18 cellular contexts compared by ENCODE assay signal in the genomic region with DNA sequence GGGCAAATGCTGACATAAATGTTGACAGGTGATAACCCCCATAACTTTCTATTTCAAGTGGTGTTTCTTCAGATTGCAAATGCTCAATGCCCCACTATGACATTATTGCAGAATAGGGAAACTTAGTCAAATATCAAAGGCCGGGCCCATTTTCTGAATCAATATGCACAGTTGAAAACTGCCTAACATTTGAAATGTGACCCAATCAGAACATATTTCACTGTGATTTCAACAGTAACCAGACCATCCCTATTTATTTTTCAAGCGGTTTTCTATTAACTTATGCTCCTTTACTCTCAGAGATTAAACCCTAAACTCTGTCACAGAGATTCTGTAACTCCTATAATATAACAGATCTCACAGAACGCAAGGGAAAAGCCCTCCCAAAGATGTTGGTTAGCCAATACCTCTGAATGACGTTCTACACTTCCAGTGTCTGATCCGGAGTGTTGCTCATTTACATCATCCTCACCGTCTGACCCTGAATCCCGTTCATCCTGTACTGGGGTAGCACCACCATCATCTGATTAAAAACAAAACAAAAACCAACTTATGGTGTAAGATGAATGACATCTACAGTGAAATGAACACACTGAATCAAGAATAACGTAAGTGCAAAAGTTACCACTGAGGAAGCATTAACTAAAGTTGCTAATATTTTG. TPM values are rescaled to one million over a fixed set of nuclear protein-coding genes. Genes with fewer than 3 reads are reported as not detected.
A peak's percentile ranks its signal among the peaks of the same experiment; 100 is the strongest.
DNase-seq lines count a peak whose midpoint lies in the region; ATAC-seq, FAIRE-seq and TF ChIP-seq lines count a peak whose summit lies in the region.
"Had no signal": no experiment of that assay in that cellular context is flagged by ENCODE, and none has a peak within 500 bp of the region (broad histone marks: within the 10 kb centered on the region; RNA-seq: fewer than 3 reads in every experiment).

No MANE protein-coding gene starts in this region.

- H3K4me1 ChIP-seq in A549 = peaks cover 27% of the 10 kb centered on the region
- H3K4me1 ChIP-seq in DND-41 (ENCODE audit: insufficient read depth, low read length) = peaks cover 53% of the 10 kb centered on the region
- peaks cover 31% of the 10 kb centered on the region for H3K4me1 ChIP-seq in HepG2 (ENCODE audit: insufficient read depth, low read length)
- H3K4me1 ChIP-seq: BE2C, foreskin keratinocyte had no signal

- in situ Hi-C loops in HepG2 (cut with HindIII; ENCODE audit: extremely low pct_ligation_motif_present, low pct_unique_long_range_greater_than_20kb) = no loop called here
- in situ Hi-C loops in GM13977 (cut with MboI; ENCODE audit: low pct_unique_long_range_greater_than_20kb, low sequenced_read_pairs, unreplicated experiment) = no loop called here

- H3K79me2 ChIP-seq in DND-41 (ENCODE audit: insufficient read depth, low read length) = peaks cover 81% of the 10 kb centered on the region
- H3K79me2 ChIP-seq in HepG2 (ENCODE audit: insufficient read depth, low read length) = peaks cover 67% of the 10 kb centered on the region

- H3K27me3 ChIP-seq in DND-41 (ENCODE audit: insufficient read depth, low read length, poor library complexity) (no peaks in the 10 kb centered on the region), HepG2 (ENCODE audit: control insufficient read depth in 1 of 2, insufficient read depth in 2 of 2, low read length in 2 of 2) (no peaks in the 10 kb centered on the region; a peak in 1 of 5 replicates)
- H3K27me3 ChIP-seq: BE2C, foreskin keratinocyte, pancreas had no signal

- TF ChIP-seq CTCF in A549 (IDR thresholded peaks at IDR 0.05) = no peak
- TF ChIP-seq CTCF in DND-41 (IDR thresholded peaks at IDR 0.05; ENCODE audit: borderline replicate concordance, extremely low read depth, low read length, poor library complexity, severe bottlenecking) = no peak
- no peak for TF ChIP-seq CTCF in activated CD8-positive, alpha-beta T cell treated with anti-CD3 and anti-CD28 coated beads for 36 hours (IDR thresholded peaks at IDR 0.05)
- no peak for TF ChIP-seq CTCF in HepG2 (CRISPR knock-in tag; IDR thresholded peaks at IDR 0.05)
- no peak for TF ChIP-seq CTCF in GM13977 (IDR thresholded peaks at IDR 0.05; ENCODE audit: extremely low read depth, insufficient read depth, missing control alignments)
- no peak for TF ChIP-seq CTCF in CD14-positive monocyte (IDR thresholded peaks at IDR 0.05)

- DNase-seq in A549 (ENCODE audit: low read depth in 1 of 2, low spot score in 1 of 2) (no peak), DND-41 (no peak), HepG2 (ENCODE audit: low spot score) (no peak), midbrain (lab: John Stamatoyannopoulos, UW) (no peak), GM13977 (ENCODE audit: low spot score) (no peak), CD14-positive monocyte (ENCODE audit: low spot score) (no peak), urothelium cell line (ENCODE audit: low spot score) (no peak)
- no peak for DNase-seq in activated CD8-positive, alpha-beta T cell treated with anti-CD3 and anti-CD28 coated beads for 36 hours
- DNase-seq: activated effector memory CD4-positive, alpha-beta T cell treated with anti-CD3 and anti-CD28 coated beads, Interleukin-2, amount 50 U/mL, for 16 hours; BE2C; DMS79; foreskin keratinocyte; NCI-H187; NCI-H524 treated with DMSO at 0.1 percent for 48 hours; pancreas had no signal

- H3K27me3 Mint-ChIP-seq in activated CD8-positive, alpha-beta T cell treated with anti-CD3 and anti-CD28 coated beads for 36 hours = no peaks in the 10 kb centered on the region
- H3K27me3 Mint-ChIP-seq in CD14-positive monocyte (ENCODE audit: low read depth in 3 of 3) = no peaks in the 10 kb centered on the region

- H3K27ac Mint-ChIP-seq in activated CD8-positive, alpha-beta T cell treated with anti-CD3 and anti-CD28 coated beads for 36 hours = peak overlapping the region; percentile 51
- peak overlapping the region in 2 of 7 donors; percentile 11 to 20 for H3K27ac Mint-ChIP-seq in CD14-positive monocyte

- peak overlapping the region; percentile 34 for H3K4me3 Mint-ChIP-seq in activated CD8-positive, alpha-beta T cell treated with anti-CD3 and anti-CD28 coated beads for 36 hours
- no peak overlapping the region for H3K4me3 Mint-ChIP-seq in CD14-positive monocyte

- WGBS in A549 (ENCODE audit: missing lambda C conversion rate) = 87% methylated on average over 8 of the region's 8 CpGs
- 90% methylated on average over 8 of the region's 8 CpGs for WGBS in HepG2 (ENCODE audit: low lambda C conversion rate)

- no peaks in the 10 kb centered on the region for H3K9me3 Mint-ChIP-seq in activated CD8-positive, alpha-beta T cell treated with anti-CD3 and anti-CD28 coated beads for 36 hours
- no peaks in the 10 kb centered on the region for H3K9me3 Mint-ChIP-seq in CD14-positive monocyte

- intact Hi-C loops in activated CD8-positive, alpha-beta T cell treated with anti-CD3 and anti-CD28 coated beads for 36 hours (cut with micrococcal nuclease) = no loop called here
- intact Hi-C loops in HepG2 (cut with micrococcal nuclease; ENCODE audit: unreplicated experiment) = no loop called here
- intact Hi-C loops in CD14-positive monocyte (cut with micrococcal nuclease) = loop anchor here (5.0 to 10.0 kb wide), 3 partner anchors 99 to 504 kb away; a partner anchor contains a TSS

- no peaks in the 10 kb centered on the region for H3K9me3 ChIP-seq in A549
- H3K9me3 ChIP-seq in DND-41 (ENCODE audit: insufficient read depth, low read length, severe bottlenecking) = no peaks in the 10 kb centered on the region
- no peaks in the 10 kb centered on the region for H3K9me3 ChIP-seq in HepG2 (ENCODE audit: low read length)
- H3K9me3 ChIP-seq: BE2C, pancreas had no signal

- FAIRE-seq in A549 (lab: Jason Lieb, UNC) (no peak), HepG2 (lab: Jason Lieb, UNC) (no peak), urothelium cell line (lab: Jason Lieb, UNC) (no peak)
- FAIRE-seq: pancreas, RCC 7860 had no signal

- H3K4me3 ChIP-seq in A549 (no peak overlapping the region), DND-41 (ENCODE audit: low read depth in 1 of 2, low read length in 2 of 2) (peak overlapping the region in 1 of 2 experiments; percentile 89; a peak in 1 of 4 replicates), HepG2 (replicated peaks in 1 of 3; ENCODE audit: insufficient read depth in 1 of 3, low read depth in 2 of 3, low read length in 3 of 3) (no peak overlapping the region)
- H3K4me3 ChIP-seq: pancreas had no signal

- H3K36me3 Mint-ChIP-seq in activated CD8-positive, alpha-beta T cell treated with anti-CD3 and anti-CD28 coated beads for 36 hours (ENCODE audit: low read depth) = peaks cover 40% of the 10 kb centered on the region
- H3K36me3 Mint-ChIP-seq in CD14-positive monocyte = peaks cover 35 to 42% of the 10 kb centered on the region in 2 donors

- H2AFZ ChIP-seq in DND-41 (ENCODE audit: low read depth, low read length) = no peak overlapping the region
- H2AFZ ChIP-seq in HepG2 (ENCODE audit: low read length) = no peak overlapping the region

- H3K36me3 ChIP-seq in DND-41 (ENCODE audit: insufficient read depth, low read length) = peaks cover 60% of the 10 kb centered on the region
- peaks cover 3 to 50% of the 10 kb centered on the region in 2 experiments for H3K36me3 ChIP-seq in HepG2 (replicated peaks in 1 of 2; ENCODE audit: control insufficient read depth in 1 of 2, insufficient read depth in 2 of 2, low read length in 2 of 2)
- H3K36me3 ChIP-seq: pancreas had no signal

- POLR2A ChIA-PET in A549 (lab: Yijun Ruan, JAX) (no interaction called here), HepG2 (lab: Yijun Ruan, JAX) (no interaction called here)
- POLR2A ChIA-PET in activated CD8-positive, alpha-beta T cell treated with anti-CD3 and anti-CD28 coated beads for 36 hours (lab: Charles Lee) = no interaction called here

- TF ChIP-seq EP300 in A549 (IDR thresholded peaks at IDR 0.05) (no peak), HepG2 (IDR thresholded peaks at IDR 0.05; ENCODE audit: low read depth in 2 of 2, low read length in 2 of 2) (no peak), HepG2 (CRISPR knock-in tag; IDR thresholded peaks at IDR 0.05; ENCODE audit: borderline replicate concordance) (no peak)

- H3K9ac ChIP-seq in DND-41 (ENCODE audit: low read depth, low read length) (no peak overlapping the region), HepG2 (ENCODE audit: insufficient read depth, low read depth, low read length) (no peak overlapping the region)

- CTCF ChIA-PET in A549 (lab: Yijun Ruan, JAX) = no interaction called here
- CTCF ChIA-PET in activated CD8-positive, alpha-beta T cell treated with anti-CD3 and anti-CD28 coated beads for 36 hours (lab: Charles Lee) = no interaction called here
- CTCF ChIA-PET in HepG2 (lab: Yijun Ruan, JAX; ENCODE audit: low intra/inter-chr PET ratio, low total read pairs) = no interaction called here

- TF ChIP-seq RAD21 in A549 (conservative IDR thresholded peaks at IDR 0.05 in 1 of 2, IDR thresholded peaks at IDR 0.05 in 1 of 2) (no peak), HepG2 (CRISPR knock-in tag; IDR thresholded peaks at IDR 0.05) (no peak)

- H4K20me1 ChIP-seq in DND-41 (ENCODE audit: insufficient read depth, low read length) (peaks cover 36% of the 10 kb centered on the region; the same call in 1 of the 2 replicates), HepG2 (ENCODE audit: insufficient read depth, low read length) (no peaks in the 10 kb centered on the region)

- no TSS peak for BruUV-seq in HepG2 (replicated peaks; lab: Mats Ljungman, UMichigan)

- TF ChIP-seq POLR2A in A549 (IDR thresholded peaks at IDR 0.05; ENCODE audit: low read length) (no peak), HepG2 (IDR thresholded peaks at IDR 0.05; ENCODE audit: insufficient read depth in 1 of 2, low read depth in 2 of 2, low read length in 2 of 2) (no peak)

- H3K27ac ChIP-seq in A549 = no peak overlapping the region
- no peak overlapping the region for H3K27ac ChIP-seq in DND-41 (ENCODE audit: low read length)
- H3K27ac ChIP-seq in HepG2 (ENCODE audit: extremely low read length, insufficient read depth, low read length) = no peak overlapping the region
- H3K27ac ChIP-seq: foreskin keratinocyte, HL-60, pancreas had no signal

- H3K4me1 Mint-ChIP-seq in activated CD8-positive, alpha-beta T cell treated with anti-CD3 and anti-CD28 coated beads for 36 hours (ENCODE audit: low read depth) = peaks cover 40% of the 10 kb centered on the region
- peaks cover 17% of the 10 kb centered on the region for H3K4me1 Mint-ChIP-seq in CD14-positive monocyte

- H3K4me2 ChIP-seq in A549 (peak overlapping the region; percentile 93), DND-41 (ENCODE audit: insufficient read depth, low read length) (peak overlapping the region; percentile 91), HepG2 (ENCODE audit: low read depth, low read length) (0 out of 2 replicates have a peak overlapping the region, but pooled peaks have one; percentile 26)

- ATAC-seq in A549 (no peak), DND-41 (ENCODE audit: insufficient read depth, low read depth) (no peak), HepG2 (no peak)
- no peak for ATAC-seq in activated CD8-positive, alpha-beta T cell treated with anti-CD3 and anti-CD28 coated beads for 36 hours
- ATAC-seq: activated CD4-positive, CD25-positive, alpha-beta regulatory T cell treated with anti-CD3 and anti-CD28 coated beads, Interleukin-2, amount 50 U/mL, for 24 hours; foreskin keratinocyte; pancreas had no signal

RNA-seq across cellular contexts. Expression of a gene that starts 2.9 kb away (rescaled TPM):
- polyA plus RNA-seq in A549 (2011; rRNA removed) = 57.2 and 69.1 TPM in 2 replicates
- polyA plus RNA-seq in A549 (2012; cell fraction: cytosol; rRNA removed) = 20.6 and 23.6 TPM in 2 replicates
- 14.8 and 17.0 TPM in 2 replicates for polyA plus RNA-seq in A549 (2012; cell fraction: nucleus; rRNA removed)
- polyA plus RNA-seq in A549 (2017; fragmentation: RNase III; extraction: RNeasy Plus Mini Kit Qiagen cat#74134 plus additional on column Dnase treatment) = 56.6 to 64.3 TPM (median 58.2 TPM) in 3 replicates
- 16.8 and 24.3 TPM in 2 replicates for polyA minus RNA-seq in A549 (2011; rRNA and poly(A)+ RNA removed)
- 10 to 100 TPM; 52.3 to 53.7 TPM for total RNA-seq in activated CD8-positive, alpha-beta T cell treated with anti-CD3 and anti-CD28 coated beads for 36 hours
- 62.3 and 90.2 TPM in 2 replicates for total RNA-seq in HepG2 (2016; rRNA removed; fragmentation: Illumina TruSeq; extraction: Trizol)
- 6.7 and 7.7 TPM in 2 replicates for total RNA-seq in HepG2 (2016; cell fraction: cytosol; rRNA removed; fragmentation: Illumina TruSeq; extraction: Trizol; ENCODE audit: low read depth)
- total RNA-seq in HepG2 (2016; cell fraction: insoluble cytoplasmic fraction; rRNA removed; fragmentation: Illumina TruSeq; extraction: Trizol) = 62.9 and 85.5 TPM in 2 replicates
- 17.1 and 18.1 TPM in 2 replicates for total RNA-seq in HepG2 (2016; cell fraction: membrane; rRNA removed; fragmentation: Illumina TruSeq; extraction: Trizol)
- 52.7 and 54.8 TPM in 2 replicates for total RNA-seq in HepG2 (2016; cell fraction: nucleus; rRNA removed; fragmentation: Illumina TruSeq; extraction: Trizol)
- polyA plus RNA-seq in HepG2 (2011; rRNA removed) = 25.7 and 28.9 TPM in 2 replicates
- 16.1 and 24.8 TPM in 2 replicates for polyA plus RNA-seq in HepG2 (2011; cell fraction: cytosol; rRNA removed)
- polyA plus RNA-seq in HepG2 (2011; cell fraction: nucleus; rRNA removed) = 17.9 and 22.5 TPM in 2 replicates
- polyA plus RNA-seq in HepG2 (2012) = 43.1 and 48.6 TPM in 2 replicates
- 4.3 and 4.7 TPM in 2 replicates for polyA plus RNA-seq in HepG2 (2016; cell fraction: cytosol; fragmentation: Illumina TruSeq; extraction: Trizol; ENCODE audit: low read depth)
- 87.1 and 88.3 TPM in 2 replicates for polyA plus RNA-seq in HepG2 (2016; cell fraction: insoluble cytoplasmic fraction; fragmentation: Illumina TruSeq; extraction: Trizol; ENCODE audit: low read depth)
- 9.9 and 10.2 TPM in 2 replicates for polyA plus RNA-seq in HepG2 (2016; cell fraction: membrane; fragmentation: Illumina TruSeq; extraction: Trizol; ENCODE audit: low read depth)
- polyA plus RNA-seq in HepG2 (2016; cell fraction: nucleus; fragmentation: Illumina TruSeq; extraction: Trizol; ENCODE audit: insufficient read depth, low read depth) = 60.9 and 64.3 TPM in 2 replicates
- polyA minus RNA-seq in HepG2 (2011; rRNA and poly(A)+ RNA removed; ENCODE audit: low replicate concordance) = 7.4 and 11.6 TPM in 2 replicates
- 28.7 and 30.0 TPM in 2 replicates for polyA minus RNA-seq in HepG2 (2011; cell fraction: cytosol; rRNA and poly(A)+ RNA removed)
- polyA minus RNA-seq in HepG2 (2011; cell fraction: nucleus; rRNA and poly(A)+ RNA removed) = 43.5 and 63.2 TPM in 2 replicates
- 10 to 100 TPM in 1 of 2 donors, 1 to 10 TPM in 1; 7.9 to 15.6 TPM for polyA plus RNA-seq in CD14-positive monocyte

RNA-seq across cellular contexts. Expression of a gene that starts 12.1 kb away (rescaled TPM):
- polyA plus RNA-seq in A549 (2011; rRNA removed) (0.09 and 0.15 TPM in 2 replicates), A549 (2017; fragmentation: RNase III; extraction: RNeasy Plus Mini Kit Qiagen cat#74134 plus additional on column Dnase treatment) (0.04 to 0.08 TPM (median 0.08 TPM) in 3 replicates), HepG2 (2011; rRNA removed) (0.03 TPM in 1 of 2 replicates, not detected in the other), CD14-positive monocyte (1 to 10 TPM; 7.3 to 9.0 TPM)
- polyA plus RNA-seq in A549 (2012; cell fraction: cytosol; rRNA removed) = 0.03 and 0.09 TPM in 2 replicates
- polyA plus RNA-seq in A549 (2012; cell fraction: nucleus; rRNA removed) = 0.39 and 0.41 TPM in 2 replicates
- 0.15 and 0.50 TPM in 2 replicates for polyA minus RNA-seq in A549 (2011; rRNA and poly(A)+ RNA removed)
- 1 to 10 TPM in 1 of 2 experiments, under 1 TPM in 1; 0.65 to 1.2 TPM for total RNA-seq in activated CD8-positive, alpha-beta T cell treated with anti-CD3 and anti-CD28 coated beads for 36 hours
- total RNA-seq in HepG2 (2016; rRNA removed; fragmentation: Illumina TruSeq; extraction: Trizol) = not detected in 2 replicates
- not detected in 2 replicates for total RNA-seq in HepG2 (2016; cell fraction: cytosol; rRNA removed; fragmentation: Illumina TruSeq; extraction: Trizol; ENCODE audit: low read depth)
- not detected in 2 replicates for total RNA-seq in HepG2 (2016; cell fraction: insoluble cytoplasmic fraction; rRNA removed; fragmentation: Illumina TruSeq; extraction: Trizol)
- not detected in 2 replicates for total RNA-seq in HepG2 (2016; cell fraction: membrane; rRNA removed; fragmentation: Illumina TruSeq; extraction: Trizol)
- total RNA-seq in HepG2 (2016; cell fraction: nucleus; rRNA removed; fragmentation: Illumina TruSeq; extraction: Trizol) = not detected in 2 replicates
- 0.01 TPM in 1 of 2 replicates, not detected in the other for polyA plus RNA-seq in HepG2 (2011; cell fraction: cytosol; rRNA removed)
- 0.11 and 0.12 TPM in 2 replicates for polyA plus RNA-seq in HepG2 (2011; cell fraction: nucleus; rRNA removed)
- not detected in 2 replicates for polyA plus RNA-seq in HepG2 (2012)
- not detected in 2 replicates for polyA plus RNA-seq in HepG2 (2016; cell fraction: cytosol; fragmentation: Illumina TruSeq; extraction: Trizol; ENCODE audit: low read depth)
- polyA plus RNA-seq in HepG2 (2016; cell fraction: insoluble cytoplasmic fraction; fragmentation: Illumina TruSeq; extraction: Trizol; ENCODE audit: low read depth) = not detected in 2 replicates
- polyA plus RNA-seq in HepG2 (2016; cell fraction: membrane; fragmentation: Illumina TruSeq; extraction: Trizol; ENCODE audit: low read depth) = not detected in 2 replicates
- not detected in 2 replicates for polyA plus RNA-seq in HepG2 (2016; cell fraction: nucleus; fragmentation: Illumina TruSeq; extraction: Trizol; ENCODE audit: insufficient read depth, low read depth)
- polyA minus RNA-seq in HepG2 (2011; rRNA and poly(A)+ RNA removed; ENCODE audit: low replicate concordance) = 0.02 TPM in 1 of 2 replicates, not detected in the other
- polyA minus RNA-seq in HepG2 (2011; cell fraction: cytosol; rRNA and poly(A)+ RNA removed) = not detected in 2 replicates
- polyA minus RNA-seq in HepG2 (2011; cell fraction: nucleus; rRNA and poly(A)+ RNA removed) = not detected in 2 replicates
- total RNA-seq: foreskin keratinocyte had no signal

Comparison
In these comparisons a context has a peak if more than half of its experiments do, and no peak if none do; other contexts are left out.
1. H3K4me2 ChIP-seq: peak in every context shown above with its lines; median percentile 93 in A549; 91 in DND-41; 26 in HepG2.
2. intact Hi-C loops: an anchor here in CD14-positive monocyte (5.0 to 10.0 kb wide); none called in activated CD8-positive, alpha-beta T cell treated with anti-CD3 and anti-CD28 coated beads for 36 hours and HepG2.